Comparison of ENCODE assay signal across 15 cellular contexts in genomic region chr10:108684431-108684830, GRCh38.
"Had no signal": no experiment of that assay in that cellular context is flagged by ENCODE, and none has a peak within 500 bp of the region (broad histone marks: within the 10 kb centered on the region; RNA-seq: fewer than 3 reads in every experiment).

No MANE protein-coding gene starts in this region.

- H3K4me3 ChIP-seq: adrenal gland, body of pancreas, colonic mucosa, heart right ventricle, lower lobe of right lung had no signal

- FAIRE-seq: TTC549 had no signal

- ATAC-seq: body of pancreas; heart right ventricle; lower lobe of right lung; naive thymus-derived CD8-positive, alpha-beta T cell had no signal

- DNase-seq: activated CD4-positive, alpha-beta T cell treated with anti-CD3 and anti-CD28 coated beads, Interleukin-2, amount 50 U/mL, for 4 hours; activated gamma-delta T cell; adrenal gland; body of pancreas; colonic mucosa; endodermal cell; heart right ventricle; immature natural killer cell; lower lobe of right lung; naive thymus-derived CD8-positive, alpha-beta T cell; stimulated activated CD4-positive, alpha-beta T cell treated with anti-CD3 and anti-CD28 coated beads, Interleukin-12 subunit alpha, Interleukin-12 subunit beta, amount 100 ng/mL, for 4 hours; stimulated activated CD4-positive, alpha-beta T cell treated with anti-CD3 and anti-CD28 coated beads, Interleukin-1b, Interleukin-23, amount 100 ng/mL, for 48 hours; stimulated activated CD8-positive, alpha-beta memory T cell treated with anti-CD3 and anti-CD28 coated beads, Interleukin-4, amount 100 ng/mL, for 48 hours; stimulated activated naive CD4-positive, alpha-beta T cell had no signal
